ENCODE assay signal across 15 cellular contexts in genomic region chr16:9046667-9047055, GRCh38.
"Had no signal": no experiment of that assay in that cellular context is flagged by ENCODE, and none has a peak within 500 bp of the region (broad histone marks: within the 10 kb centered on the region; RNA-seq: fewer than 3 reads in every experiment).

No MANE protein-coding gene starts in this region.

- ATAC-seq: naive thymus-derived CD8-positive, alpha-beta T cell had no signal

- DNase-seq: activated B cell treated with CpG ODN at 0.5 μM for 24 hours; activated CD4-positive, alpha-beta T cell treated with anti-CD3 and anti-CD28 coated beads, Interleukin-2, amount 10 ng/mL, durations not matched to agents 7 days and 5 days; activated CD8-positive, alpha-beta memory T cell treated with anti-CD3 and anti-CD28 coated beads for 24 hours; activated effector memory CD4-positive, alpha-beta T cell treated with anti-CD3 and anti-CD28 coated beads, Interleukin-2, amount 50 U/mL, for 16 hours; effector memory CD4-positive, alpha-beta T cell; foreskin keratinocyte; head of caudate nucleus; immature natural killer cell; mesenchymal stem cell; naive thymus-derived CD8-positive, alpha-beta T cell; stimulated activated naive CD4-positive, alpha-beta T cell treated with Interleukin-2 at 50 U/mL for 16 hours; upper lobe of left lung had no signal

- H3K36me3 ChIP-seq: right atrium auricular region, suprapubic skin, upper lobe of left lung had no signal

- H3K4me3 ChIP-seq: right atrium auricular region, skin epidermis, suprapubic skin, upper lobe of left lung had no signal

- H3K9me3 ChIP-seq: right atrium auricular region, suprapubic skin, upper lobe of left lung had no signal

- H3K27me3 ChIP-seq: foreskin keratinocyte, right atrium auricular region, suprapubic skin, upper lobe of left lung had no signal

- H3K27ac ChIP-seq: foreskin keratinocyte, suprapubic skin, upper lobe of left lung had no signal
